Comparison of ENCODE assay signal across 17 cellular contexts in the genomic region with DNA sequence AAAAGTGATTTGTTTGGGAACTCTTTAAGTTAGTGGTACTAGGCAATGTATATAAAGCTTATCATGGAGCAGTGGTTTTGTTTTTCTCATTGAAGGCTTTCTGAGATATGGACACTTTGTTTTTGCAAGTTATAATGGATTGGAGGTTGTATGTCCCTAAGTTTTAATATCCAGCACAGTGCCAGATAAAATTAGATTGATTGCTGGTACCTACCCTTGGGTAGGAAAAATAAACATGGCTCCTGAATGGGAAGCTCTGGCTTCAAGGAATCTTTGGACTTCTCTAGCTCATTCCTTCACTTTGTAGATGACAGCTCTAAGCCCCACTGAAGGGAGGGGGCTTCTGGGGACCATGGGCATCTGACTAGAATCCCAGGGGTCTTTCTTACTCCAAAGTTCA.
"Had no signal": no experiment of that assay in that cellular context is flagged by ENCODE, and none has a peak within 500 bp of the region (broad histone marks: within the 10 kb centered on the region; RNA-seq: fewer than 3 reads in every experiment).

No MANE protein-coding gene starts in this region.

- H3K27me3 Mint-ChIP-seq: natural killer cell treated with Interleukin-12 subunit alpha and Interleukin-12 subunit beta and Interleukin-15 and Interleukin-18, amount 100 ng/mL, for 72 hours; stimulated activated naive B cell treated with anti-CD40 and anti-IgM and Interleukin-4, amounts not matched to agents 10 μg/mL and 1 μg/mL and 100 μg/mL, for 72 hours had no signal

- H3K36me3 ChIP-seq: breast epithelium had no signal

- ATAC-seq: esophagus mucosa; heart right ventricle; natural killer cell treated with Interleukin-12 subunit alpha and Interleukin-12 subunit beta and Interleukin-15 and Interleukin-18, amount 100 ng/mL, for 72 hours; right cardiac atrium; stimulated activated naive B cell treated with anti-CD40 and anti-IgM and Interleukin-4, amounts not matched to agents 10 μg/mL and 1 μg/mL and 100 μg/mL, for 72 hours had no signal

- H3K4me3 ChIP-seq: breast epithelium, heart right ventricle, tibial nerve had no signal

- H3K27ac Mint-ChIP-seq: endodermal cell; natural killer cell treated with Interleukin-12 subunit alpha and Interleukin-12 subunit beta and Interleukin-15 and Interleukin-18, amount 100 ng/mL, for 72 hours; stimulated activated naive B cell treated with anti-CD40 and anti-IgM and Interleukin-4, amounts not matched to agents 10 μg/mL and 1 μg/mL and 100 μg/mL, for 72 hours had no signal

- H3K9me3 ChIP-seq: breast epithelium, heart right ventricle, tibial nerve had no signal

- H3K27ac ChIP-seq: breast epithelium, heart right ventricle, tibial nerve had no signal

- H3K4me1 ChIP-seq: breast epithelium had no signal

- H3K36me3 Mint-ChIP-seq: natural killer cell treated with Interleukin-12 subunit alpha and Interleukin-12 subunit beta and Interleukin-15 and Interleukin-18, amount 100 ng/mL, for 72 hours had no signal

- H3K9me3 Mint-ChIP-seq: endodermal cell; natural killer cell treated with Interleukin-12 subunit alpha and Interleukin-12 subunit beta and Interleukin-15 and Interleukin-18, amount 100 ng/mL, for 72 hours; stimulated activated naive B cell treated with anti-CD40 and anti-IgM and Interleukin-4, amounts not matched to agents 10 μg/mL and 1 μg/mL and 100 μg/mL, for 72 hours had no signal

- H3K27me3 ChIP-seq: breast epithelium, heart right ventricle, tibial nerve had no signal

- H3K4me3 Mint-ChIP-seq: endodermal cell; natural killer cell treated with Interleukin-12 subunit alpha and Interleukin-12 subunit beta and Interleukin-15 and Interleukin-18, amount 100 ng/mL, for 72 hours; stimulated activated naive B cell treated with anti-CD40 and anti-IgM and Interleukin-4, amounts not matched to agents 10 μg/mL and 1 μg/mL and 100 μg/mL, for 72 hours had no signal

- DNase-seq: activated CD4-positive, alpha-beta T cell treated with anti-CD3 and anti-CD28 coated beads, Interleukin-2, amount 50 U/mL, for 1 hour; activated CD4-positive, CD25-positive, alpha-beta regulatory T cell treated with anti-CD3 and anti-CD28 coated beads, Interleukin-2, amount 50 U/mL, for 72 hours; activated naive CD4-positive, alpha-beta T cell; central memory CD4-positive, alpha-beta T cell; endodermal cell; foreskin fibroblast; heart right ventricle; posterior cingulate gyrus; right cardiac atrium; stimulated activated CD4-positive, alpha-beta T cell treated with anti-CD3 and anti-CD28 coated beads, Interleukin-15, amount 100 ng/mL, for 24 hours; stimulated activated CD4-positive, alpha-beta T cell treated with anti-CD3 and anti-CD28 coated beads, Interleukin-2, amount 100 ng/mL, for 24 hours; stimulated activated naive B cell treated with anti-CD40 and anti-IgM and Interleukin-4, amounts not matched to agents 10 μg/mL and 1 μg/mL and 100 μg/mL, for 72 hours; T-helper 2 cell had no signal
